2 cellular contexts compared by ENCODE assay signal in genomic region chr16:84585886-84586285, GRCh38.
TF ChIP-seq lines count a peak whose summit lies in the region.

No MANE protein-coding gene starts in this region.

TF ChIP-seq in A549, 52 proteins besides CTCF, POLR2A, EP300 and RAD21 (continued from another document):
- TF ChIP-seq HMGXB4 (CRISPR knock-in tag; IDR thresholded peaks at IDR 0.05; ENCODE audit: borderline replicate concordance) (no peak), CBX2 (IDR thresholded peaks at IDR 0.05; ENCODE audit: borderline replicate concordance, low read depth) (no peak), CHD4 (IDR thresholded peaks at IDR 0.05; ENCODE audit: borderline replicate concordance) (no peak), HEYL (CRISPR knock-in tag; IDR thresholded peaks at IDR 0.05) (no peak)

TF ChIP-seq in GM12878, 131 proteins besides CTCF, POLR2A, EP300 and RAD21 (continued from another document):
- TF ChIP-seq RELB (IDR thresholded peaks at IDR 0.05; ENCODE audit: low read depth) (no peak), STAT1 (conservative IDR thresholded peaks at IDR 0.05) (no peak), MAX (IDR thresholded peaks at IDR 0.05; ENCODE audit: low read depth, low read length) (peak; percentile 27; the same call in 1 of the 2 replicates), IKZF1 (conservative IDR thresholded peaks at IDR 0.05) (peak; percentile 44; the same call in 1 of the 2 replicates), KAT2A (conservative IDR thresholded peaks at IDR 0.05; ENCODE audit: control insufficient read depth, low read depth, low read length) (no peak), ATF3 (IDR thresholded peaks at IDR 0.05; ENCODE audit: borderline replicate concordance, extremely low read depth, low read depth, low read length) (peak; percentile 54; the same call in 1 of the 2 replicates), RB1 (IDR thresholded peaks at IDR 0.05; ENCODE audit: borderline replicate concordance) (no peak), NFXL1 (IDR thresholded peaks at IDR 0.05; ENCODE audit: borderline replicate concordance) (no peak), RAD51 (IDR thresholded peaks at IDR 0.05) (peak; percentile 93), RFX5 (IDR thresholded peaks at IDR 0.05; ENCODE audit: low read depth, low read length) (no peak), BHLHE40 (IDR thresholded peaks at IDR 0.05; ENCODE audit: borderline replicate concordance in 1 of 2, low read depth in 2 of 2, low read length in 1 of 2) (peak in 1 of 2 experiments; percentile 90; a peak in 3 of 4 replicates), ETV6 (conservative IDR thresholded peaks at IDR 0.05 in 1 of 2, IDR thresholded peaks at IDR 0.05 in 1 of 2; ENCODE audit: borderline replicate concordance in 1 of 2, low read depth in 1 of 2) (no peak), DPF2 (IDR thresholded peaks at IDR 0.05) (0 out of 2 replicates have a peak, but pooled peaks have one; percentile 46), RELA (IDR thresholded peaks at IDR 0.05; ENCODE audit: borderline replicate concordance, partially characterized antibody) (no peak), RBBP5 (conservative IDR thresholded peaks at IDR 0.05) (no peak), PML (IDR thresholded peaks at IDR 0.05; ENCODE audit: low read length) (no peak), NBN (IDR thresholded peaks at IDR 0.05) (no peak), EED (IDR thresholded peaks at IDR 0.05; ENCODE audit: low read depth) (0 out of 2 replicates have a peak, but pooled peaks have one; percentile 13), TCF7 (IDR thresholded peaks at IDR 0.05; ENCODE audit: borderline replicate concordance) (no peak), HDAC6 (IDR thresholded peaks at IDR 0.05; ENCODE audit: unreplicated experiment) (no peak), FOXM1 (IDR thresholded peaks at IDR 0.05; ENCODE audit: low read depth, low read length) (no peak), ZBTB11 (CRISPR knock-in tag; IDR thresholded peaks at IDR 0.05) (no peak), SUZ12 (IDR thresholded peaks at IDR 0.05; ENCODE audit: unreplicated experiment) (no peak), HDAC2 (IDR thresholded peaks at IDR 0.05) (no peak), PKNOX1 (IDR thresholded peaks at IDR 0.05) (peak; percentile 97), HDGF (IDR thresholded peaks at IDR 0.05) (no peak), IKZF2 (IDR thresholded peaks at IDR 0.05) (peak; percentile 42 to 59; a peak in 3 of 4 replicates), NFIC (IDR thresholded peaks at IDR 0.05; ENCODE audit: low read depth, low read length) (no peak), USF1 (IDR thresholded peaks at IDR 0.05; ENCODE audit: borderline replicate concordance, extremely low read length, insufficient read depth, low read depth, low read length) (peak; percentile 90), USF2 (IDR thresholded peaks at IDR 0.05; ENCODE audit: borderline replicate concordance, low read depth, low read length) (peak; percentile 65), PAX5 (IDR thresholded peaks at IDR 0.05; ENCODE audit: borderline replicate concordance, low read depth, low read length) (no peak), SMARCA5 (IDR thresholded peaks at IDR 0.05) (peak; percentile 37; the same call in 1 of the 2 replicates), SPI1 (IDR thresholded peaks at IDR 0.05; ENCODE audit: borderline replicate concordance, insufficient read depth, low read depth, low read length) (peak; percentile 89), ATF2 (IDR thresholded peaks at IDR 0.05; ENCODE audit: low read length) (no peak), SIX5 (IDR thresholded peaks at IDR 0.05; ENCODE audit: low read depth, low read length, severe bottlenecking) (no peak), IRF4 (IDR thresholded peaks at IDR 0.05; ENCODE audit: low read depth, low read length) (0 out of 2 replicates have a peak, but pooled peaks have one; percentile 34), IRF5 (IDR thresholded peaks at IDR 0.05; ENCODE audit: borderline replicate concordance) (no peak)
